In the genomic region with DNA sequence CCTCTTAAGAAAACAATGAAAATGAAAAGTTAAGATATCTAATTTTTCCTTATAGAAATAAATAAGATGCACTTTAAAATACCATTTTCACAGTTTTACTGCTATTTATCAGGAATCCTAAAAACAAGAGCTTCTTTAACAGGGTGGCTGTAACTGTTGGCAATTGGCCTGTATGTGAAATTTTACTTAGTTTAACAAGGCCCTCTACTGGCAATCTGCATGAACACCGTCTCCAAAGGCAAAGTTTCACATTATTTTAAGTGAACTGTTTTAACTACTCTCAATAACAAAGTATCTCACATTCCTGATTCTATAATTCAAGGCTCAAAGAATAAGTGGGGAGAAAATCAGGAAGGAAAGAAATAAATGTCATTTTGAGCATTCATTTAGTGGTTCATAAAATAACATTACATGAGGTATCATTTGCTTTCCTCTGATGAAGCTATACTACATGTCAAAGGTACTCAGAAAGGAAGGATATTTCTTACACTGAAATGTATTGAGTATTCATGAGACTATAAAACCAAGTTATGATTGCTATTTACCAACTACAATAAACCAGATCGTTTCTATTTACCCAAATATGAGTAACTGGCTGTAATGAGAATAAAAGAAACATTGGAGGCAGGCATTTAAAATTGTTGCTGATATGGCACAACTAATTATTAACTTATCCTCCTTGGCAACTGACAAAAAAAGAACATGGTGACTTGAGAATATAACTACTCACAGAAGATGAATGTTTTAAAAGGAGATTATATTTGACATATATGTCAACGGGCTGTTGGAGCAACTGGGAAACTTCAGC, we compare ENCODE assay signal across 8 cellular contexts. TPM values are rescaled to one million over a fixed set of nuclear protein-coding genes. Genes with fewer than 3 reads are reported as not detected.
DNase-seq lines count a peak whose midpoint lies in the region; ATAC-seq and TF ChIP-seq lines count a peak whose summit lies in the region.

No MANE protein-coding gene starts in this region.

- H3F3A ChIP-seq in neural cell (ENCODE audit: insufficient read depth, low read length, poor library complexity, severe bottlenecking), result no peaks in the 10 kb centered on the region

- TF ChIP-seq EP300 in neural cell (conservative IDR thresholded peaks at IDR 0.05; ENCODE audit: poor library complexity, severe bottlenecking), result no peak

- H3K36me3 ChIP-seq in neural cell (ENCODE audit: insufficient read depth, low read length), result no peaks in the 10 kb centered on the region

- H3K27me3 ChIP-seq in dorsolateral prefrontal cortex, result peaks cover 0 to 10% (median 0%) of the 10 kb centered on the region in 45 donors
- H3K27me3 ChIP-seq in neural cell (ENCODE audit: insufficient read depth, low read depth, low read length), result no peaks in the 10 kb centered on the region

- DNase-seq in NCI-H82 treated with DMSO at 0.1 percent for 48 hours (lab: John Stamatoyannopoulos, UW; ENCODE audit: unreplicated experiment) (peak; percentile 77), dorsolateral prefrontal cortex (peak in 1 of 10 donors; percentile 36), NCI-H146 treated with DMSO at 0.1 percent for 48 hours (lab: John Stamatoyannopoulos, UW; ENCODE audit: unreplicated experiment) (no peak), posterior vena cava (ENCODE audit: low spot score) (no peak)
- no peak for DNase-seq in activated CD4-positive, alpha-beta T cell treated with anti-CD3 and anti-CD28 coated beads, Interleukin-2, amount 50 U/mL, for 48 hours

- H3K79me2 ChIP-seq in neural cell (replicated peaks; ENCODE audit: insufficient read depth, low read length), result no peaks in the 10 kb centered on the region

- H3K27ac ChIP-seq in dorsolateral prefrontal cortex (peak overlapping the region in 7 of 59 donors; percentile 4 to 44 (median 25)), neural cell (ENCODE audit: low read length) (no peak overlapping the region)

- intact Hi-C loops in dorsolateral prefrontal cortex (cut with DNase I) (loop anchor here (5.0 to 10.0 kb wide), 6 partner anchors 74 to 1016 kb away; a partner anchor contains a TSS), posterior vena cava (cut with DNase I) (no loop called here)

- no peak overlapping the region for H3K9ac ChIP-seq in neural cell (ENCODE audit: low read length)

- peak; percentile 64 for ATAC-seq in HG02973 (IDR thresholded peaks at IDR 0.05; ENCODE audit: unreplicated experiment)

- no peak overlapping the region for H3K4me2 ChIP-seq in neural cell (ENCODE audit: low read length)

- H2AFZ ChIP-seq in neural cell (ENCODE audit: low read depth, low read length), result no peak overlapping the region

- no peaks in the 10 kb centered on the region for H3K9me2 ChIP-seq in neural cell (ENCODE audit: insufficient read depth, low read length)

- no peaks in the 10 kb centered on the region for H4K20me1 ChIP-seq in neural cell (ENCODE audit: insufficient read depth)

- TF ChIP-seq RAD21 in neural cell (conservative IDR thresholded peaks at IDR 0.05), result peak; percentile 93

- H3K9me3 ChIP-seq in neural cell (ENCODE audit: low read length), result no peaks in the 10 kb centered on the region

- H3K4me3 ChIP-seq in dorsolateral prefrontal cortex (no peak overlapping the region), neural cell (ENCODE audit: low read length) (no peak overlapping the region)

- peak; percentile 64 for TF ChIP-seq CTCF in GM12872 (IDR thresholded peaks at IDR 0.05; ENCODE audit: insufficient read depth, low read depth, low read length)
- peak; percentile 27 to 95 (median 79) for TF ChIP-seq CTCF in dorsolateral prefrontal cortex (IDR thresholded peaks at IDR 0.05 in 54 of 56, conservative IDR thresholded peaks at IDR 0.05 in 2 of 56; ENCODE audit: low read depth in 1 of 56, partially characterized antibody in 56 of 56)
- TF ChIP-seq CTCF in neural cell (IDR thresholded peaks at IDR 0.05; ENCODE audit: poor library complexity, severe bottlenecking), result peak; percentile 88

TF ChIP-seq in neural cell, 6 proteins besides CTCF, POLR2A, EP300 and RAD21:
- TF ChIP-seq SMC3 (conservative IDR thresholded peaks at IDR 0.05; ENCODE audit: poor library complexity) (peak; percentile 93), EZH2 (IDR thresholded peaks at IDR 0.05; ENCODE audit: borderline replicate concordance, insufficient read depth, low read length, poor library complexity, severe bottlenecking) (no peak), MXI1 (conservative IDR thresholded peaks at IDR 0.05; ENCODE audit: poor library complexity, severe bottlenecking) (no peak), POLR2AphosphoS5 (IDR thresholded peaks at IDR 0.05) (no peak)
- TF ChIP-seq, protein P1, sequence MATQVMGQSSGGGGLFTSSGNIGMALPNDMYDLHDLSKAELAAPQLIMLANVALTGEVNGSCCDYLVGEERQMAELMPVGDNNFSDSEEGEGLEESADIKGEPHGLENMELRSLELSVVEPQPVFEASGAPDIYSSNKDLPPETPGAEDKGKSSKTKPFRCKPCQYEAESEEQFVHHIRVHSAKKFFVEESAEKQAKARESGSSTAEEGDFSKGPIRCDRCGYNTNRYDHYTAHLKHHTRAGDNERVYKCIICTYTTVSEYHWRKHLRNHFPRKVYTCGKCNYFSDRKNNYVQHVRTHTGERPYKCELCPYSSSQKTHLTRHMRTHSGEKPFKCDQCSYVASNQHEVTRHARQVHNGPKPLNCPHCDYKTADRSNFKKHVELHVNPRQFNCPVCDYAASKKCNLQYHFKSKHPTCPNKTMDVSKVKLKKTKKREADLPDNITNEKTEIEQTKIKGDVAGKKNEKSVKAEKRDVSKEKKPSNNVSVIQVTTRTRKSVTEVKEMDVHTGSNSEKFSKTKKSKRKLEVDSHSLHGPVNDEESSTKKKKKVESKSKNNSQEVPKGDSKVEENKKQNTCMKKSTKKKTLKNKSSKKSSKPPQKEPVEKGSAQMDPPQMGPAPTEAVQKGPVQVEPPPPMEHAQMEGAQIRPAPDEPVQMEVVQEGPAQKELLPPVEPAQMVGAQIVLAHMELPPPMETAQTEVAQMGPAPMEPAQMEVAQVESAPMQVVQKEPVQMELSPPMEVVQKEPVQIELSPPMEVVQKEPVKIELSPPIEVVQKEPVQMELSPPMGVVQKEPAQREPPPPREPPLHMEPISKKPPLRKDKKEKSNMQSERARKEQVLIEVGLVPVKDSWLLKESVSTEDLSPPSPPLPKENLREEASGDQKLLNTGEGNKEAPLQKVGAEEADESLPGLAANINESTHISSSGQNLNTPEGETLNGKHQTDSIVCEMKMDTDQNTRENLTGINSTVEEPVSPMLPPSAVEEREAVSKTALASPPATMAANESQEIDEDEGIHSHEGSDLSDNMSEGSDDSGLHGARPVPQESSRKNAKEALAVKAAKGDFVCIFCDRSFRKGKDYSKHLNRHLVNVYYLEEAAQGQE (IDR thresholded peaks at IDR 0.05; ENCODE audit: borderline replicate concordance), result no peak

RNA-seq across cellular contexts. Expression of a gene that starts 7.0 kb away (rescaled TPM):
- total RNA-seq in dorsolateral prefrontal cortex (10 to 100 TPM in 111 of 120 experiments, 1 to 10 TPM in 9; 4.8 to 63.8 (median 20.6) TPM), posterior vena cava (1 to 10 TPM; 2.0 to 2.1 TPM)
- polyA plus RNA-seq in neural cell, result 2.1 and 2.4 TPM in 2 replicates
- polyA minus RNA-seq in neural cell, result 7.1 and 7.3 TPM in 2 replicates

Comparison
In these comparisons a context has a peak if more than half of its experiments do, and no peak if none do; other contexts are left out.
1. intact Hi-C loops: an anchor here in dorsolateral prefrontal cortex (5.0 to 10.0 kb wide); none called in posterior vena cava.